ENCODE assay signal across 11 cellular contexts in genomic region chr20:50041238-50041915, GRCh38. TPM values are rescaled to one million over a fixed set of nuclear protein-coding genes. Genes with fewer than 3 reads are reported as not detected.
A peak's percentile ranks its signal among the peaks of the same experiment; 100 is the strongest.
DNase-seq lines count a peak whose midpoint lies in the region; ATAC-seq and TF ChIP-seq lines count a peak whose summit lies in the region.
"Had no signal": no experiment of that assay in that cellular context is flagged by ENCODE, and none has a peak within 500 bp of the region (broad histone marks: within the 10 kb centered on the region; RNA-seq: fewer than 3 reads in every experiment).

No MANE protein-coding gene starts in this region.

- H3K27me3 ChIP-seq in HL-60 (ENCODE audit: insufficient read depth, poor library complexity, severe bottlenecking), result no peaks in the 10 kb centered on the region

- H3K27ac ChIP-seq in HL-60 (replicated peaks), result peak overlapping the region; percentile 6; the same call in 1 of the 2 replicates

- no peak for ATAC-seq in WTC11

- peak overlapping the region; percentile 68; the same call in 1 of the 2 replicates for H3K27ac Mint-ChIP-seq in WTC11
- H3K27ac Mint-ChIP-seq: activated CD4-positive, alpha-beta memory T cell treated with anti-CD3 and anti-CD28 coated beads, Interleukin-2, amount 10 ng/mL, durations not matched to agents 7 days and 5 days had no signal

- H3K27me3 Mint-ChIP-seq in WTC11 (ENCODE audit: low read depth), result no peaks in the 10 kb centered on the region

- H3K4me1 Mint-ChIP-seq in WTC11, result peaks cover 28% of the 10 kb centered on the region
- H3K4me1 Mint-ChIP-seq: activated CD4-positive, alpha-beta memory T cell treated with anti-CD3 and anti-CD28 coated beads, Interleukin-2, amount 10 ng/mL, durations not matched to agents 7 days and 5 days had no signal

- in situ Hi-C loops in GM13977 (cut with MboI; ENCODE audit: low pct_unique_long_range_greater_than_20kb, low sequenced_read_pairs, unreplicated experiment), result no loop called here

- no peak overlapping the region for H3K4me3 Mint-ChIP-seq in WTC11
- H3K4me3 Mint-ChIP-seq: activated CD4-positive, alpha-beta memory T cell treated with anti-CD3 and anti-CD28 coated beads, Interleukin-2, amount 10 ng/mL, durations not matched to agents 7 days and 5 days had no signal

- DNase-seq in GM13977 (ENCODE audit: low spot score) (peak; percentile 57), HL-60 (ENCODE audit: low read depth in 1 of 2, low spot score in 1 of 2) (peak; percentile 66 to 71), WTC11 (ENCODE audit: low spot score) (no peak), pons (ENCODE audit: low spot score) (peak; percentile 41), LoVo (ENCODE audit: low spot score) (no peak)
- no peak for DNase-seq in activated CD4-positive, alpha-beta T cell treated with anti-CD3 and anti-CD28 coated beads, Interleukin-2, amount 50 U/mL, for 4 hours
- DNase-seq in stimulated activated CD4-positive, alpha-beta T cell treated with anti-CD3 and anti-CD28 coated beads, Interleukin-2, amount 100 ng/mL, for 48 hours, result no peak
- DNase-seq: activated CD4-positive, alpha-beta memory T cell treated with anti-CD3 and anti-CD28 coated beads, Interleukin-2, amount 10 ng/mL, durations not matched to agents 7 days and 5 days; DMS79 treated with DMSO at 0.1 percent for 48 hours; hippocampal formation; NCI-H1694 treated with DMSO at 0.1 percent for 48 hours had no signal

- no peak overlapping the region for H3K4me3 ChIP-seq in HL-60 (replicated peaks; ENCODE audit: insufficient read depth, low read length)

- CTCF ChIA-PET in WTC11 (lab: Charles Lee), result interaction anchor here (1.4 to 2.3 kb wide), 2 partner anchors 30 to 63 kb away, joined by 5 to 8 read pairs; no protein-coding TSS in a partner anchor

- TF ChIP-seq CTCF in GM13977 (IDR thresholded peaks at IDR 0.05; ENCODE audit: extremely low read depth, insufficient read depth, missing control alignments) (no peak), HL-60 (IDR thresholded peaks at IDR 0.05; ENCODE audit: insufficient read depth, low read length) (no peak), WTC11 (IDR thresholded peaks at IDR 0.05) (no peak)

- H3K36me3 Mint-ChIP-seq in WTC11, result no peaks in the 10 kb centered on the region

- H3K9me3 Mint-ChIP-seq in WTC11, result no peaks in the 10 kb centered on the region
- H3K9me3 Mint-ChIP-seq: activated CD4-positive, alpha-beta memory T cell treated with anti-CD3 and anti-CD28 coated beads, Interleukin-2, amount 10 ng/mL, durations not matched to agents 7 days and 5 days had no signal

- POLR2A ChIA-PET in WTC11 (lab: Charles Lee), result no interaction called here

TF ChIP-seq in WTC11, 78 proteins besides CTCF, POLR2A, EP300 and RAD21:
- TF ChIP-seq ATF2 (CRISPR knock-in tag; IDR thresholded peaks at IDR 0.05; ENCODE audit: borderline replicate concordance, low read depth) (no peak), NR3C1 (CRISPR knock-in tag; conservative IDR thresholded peaks at IDR 0.05; ENCODE audit: low read depth) (no peak), GRHL2 (CRISPR knock-in tag; IDR thresholded peaks at IDR 0.05; ENCODE audit: insufficient replicate concordance, severe bottlenecking) (no peak)
TF ChIP-seq in WTC11: peak in this region for 0.

RNA-seq across cellular contexts. Expression of gene SNAI1, which starts 58.6 kb away (rescaled TPM):
- total RNA-seq in WTC11 (2021), result 7.0 to 8.7 TPM (median 7.9 TPM) in 3 replicates

Comparison
In these comparisons a context has a peak if more than half of its experiments do, and no peak if none do; other contexts are left out.
1. DNase-seq: peak in GM13977 (single experiment), HL-60 (2 of 2) and pons (single experiment); none in WTC11 (single experiment), activated CD4-positive, alpha-beta T cell treated with anti-CD3 and anti-CD28 coated beads, Interleukin-2, amount 50 U/mL, for 4 hours (0 of 2), LoVo (single experiment) and stimulated activated CD4-positive, alpha-beta T cell treated with anti-CD3 and anti-CD28 coated beads, Interleukin-2, amount 100 ng/mL, for 48 hours (0 of 2).